1 cellular context compared by ENCODE assay signal in the genomic region with DNA sequence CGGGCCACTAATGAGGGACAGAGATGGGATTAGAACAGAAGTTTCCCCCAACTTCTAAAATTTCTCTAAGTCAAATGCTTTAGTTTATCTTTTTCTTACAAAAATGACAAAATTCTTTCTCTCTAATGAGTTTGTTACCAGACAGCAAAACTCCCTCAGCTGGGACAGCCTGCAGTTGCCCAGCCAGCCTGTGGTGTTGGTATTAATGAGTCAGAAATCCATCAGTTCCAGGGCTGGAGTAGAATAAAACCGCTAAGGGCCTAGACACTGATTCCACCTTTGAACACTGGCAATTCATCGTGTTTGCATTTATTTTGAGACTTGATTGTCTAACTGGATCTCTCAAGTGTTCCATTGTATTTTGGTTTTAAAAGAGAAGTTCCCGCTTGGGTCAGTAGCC.
TF ChIP-seq lines count a peak whose summit lies in the region.

No MANE protein-coding gene starts in this region.

TF ChIP-seq in GM23338, 12 proteins besides CTCF, POLR2A, EP300 and RAD21 (continued from another document):
- TF ChIP-seq CREB1 (CRISPR knock-in tag; IDR thresholded peaks at IDR 0.05; ENCODE audit: low read depth) (no peak), ZNF114 (CRISPR knock-in tag; IDR thresholded peaks at IDR 0.05) (no peak), REST (IDR thresholded peaks at IDR 0.05; ENCODE audit: unreplicated experiment) (no peak), POLR2AphosphoS5 (IDR thresholded peaks at IDR 0.05; ENCODE audit: low read depth) (no peak), JUNB (IDR thresholded peaks at IDR 0.05; ENCODE audit: unreplicated experiment) (no peak), ETS1 (IDR thresholded peaks at IDR 0.05) (no peak), STAT1 (IDR thresholded peaks at IDR 0.05; ENCODE audit: unreplicated experiment) (no peak)
